ENCODE assay signal across 19 cellular contexts in genomic region chr5:64822329-64822728, GRCh38. TPM values are rescaled to one million over a fixed set of nuclear protein-coding genes. Genes with fewer than 3 reads are reported as not detected.
DNase-seq lines count a peak whose midpoint lies in the region; ATAC-seq and TF ChIP-seq lines count a peak whose summit lies in the region.
"Had no signal": no experiment of that assay in that cellular context is flagged by ENCODE, and none has a peak within 500 bp of the region (broad histone marks: within the 10 kb centered on the region; RNA-seq: fewer than 3 reads in every experiment).

No MANE protein-coding gene starts in this region.

- no peaks in the 10 kb centered on the region for H3K36me3 ChIP-seq in left lung
- H3K36me3 ChIP-seq in spleen, result no peaks in the 10 kb centered on the region

- H3K4me3 ChIP-seq in left lung (no peak overlapping the region), spleen (no peak overlapping the region)

- intact Hi-C loops in left lung (cut with DNase I) (no loop called here), spleen (cut with DNase I; ENCODE audit: low total_unique reads) (no loop called here)

- no peaks in the 10 kb centered on the region for H3K27me3 Mint-ChIP-seq in activated naive CD8-positive, alpha-beta T cell treated with anti-CD3 and anti-CD28 coated beads, Interleukin-2, amount 50 U/mL, for 24 hours
- H3K27me3 Mint-ChIP-seq in activated naive CD8-positive, alpha-beta T cell treated with anti-CD3 and anti-CD28 coated beads for 36 hours, result no peaks in the 10 kb centered on the region
- no peaks in the 10 kb centered on the region for H3K27me3 Mint-ChIP-seq in activated T-helper 17 cell treated with anti-CD3 and anti-CD28 coated beads, Interleukin-2, amount 50 U/mL, for 72 hours

- H3K9me3 ChIP-seq in left lung (no peaks in the 10 kb centered on the region), spleen (no peaks in the 10 kb centered on the region)

- no peak for DNase-seq in activated naive CD8-positive, alpha-beta T cell treated with anti-CD3 and anti-CD28 coated beads, Interleukin-2, amount 50 U/mL, for 24 hours
- DNase-seq in activated naive CD8-positive, alpha-beta T cell treated with anti-CD3 and anti-CD28 coated beads for 36 hours, result no peak
- DNase-seq in left lung (no peak), spleen (no peak)
- DNase-seq in stimulated activated CD4-positive, alpha-beta T cell treated with anti-CD3 and anti-CD28 coated beads, Interleukin-2, amount 100 ng/mL, for 48 hours, result no peak
- DNase-seq: 8988T, C1 segment of cervical spinal cord, DMS53, GDM1, Karpas-422, MV-4-11, NCI-H1694 treated with DMSO at 0.1 percent for 48 hours, NCI-H2081 treated with DMSO at 0.1 percent for 48 hours, NCI-H2171 treated with DMSO at 0.1 percent for 48 hours, NCI-H524 treated with DMSO at 0.1 percent for 48 hours, NCI-H82 had no signal

- TF ChIP-seq CTCF in left lung (IDR thresholded peaks at IDR 0.05) (no peak), spleen (IDR thresholded peaks at IDR 0.05 in 8 of 11, conservative IDR thresholded peaks at IDR 0.05 in 3 of 11) (no peak)

- ATAC-seq in activated naive CD8-positive, alpha-beta T cell treated with anti-CD3 and anti-CD28 coated beads, Interleukin-2, amount 50 U/mL, for 24 hours, result no peak
- ATAC-seq in activated T-helper 17 cell treated with anti-CD3 and anti-CD28 coated beads, Interleukin-2, amount 50 U/mL, for 72 hours (replicated peaks), result no peak
- ATAC-seq in left lung (no peak), HG03521 (IDR thresholded peaks at IDR 0.05; ENCODE audit: unreplicated experiment) (no peak), HG02588 (IDR thresholded peaks at IDR 0.05; ENCODE audit: unreplicated experiment) (no peak)

- H3K27ac ChIP-seq in left lung, result peak overlapping the region; percentile 7 to 33
- H3K27ac ChIP-seq in spleen, result peak overlapping the region in 7 of 8 donors; percentile 15 to 67 (median 57)

- peaks cover 15% of the 10 kb centered on the region for H3K4me1 Mint-ChIP-seq in activated naive CD8-positive, alpha-beta T cell treated with anti-CD3 and anti-CD28 coated beads, Interleukin-2, amount 50 U/mL, for 24 hours
- peaks cover 14% of the 10 kb centered on the region for H3K4me1 Mint-ChIP-seq in activated naive CD8-positive, alpha-beta T cell treated with anti-CD3 and anti-CD28 coated beads for 36 hours
- peaks cover 10% of the 10 kb centered on the region for H3K4me1 Mint-ChIP-seq in activated T-helper 17 cell treated with anti-CD3 and anti-CD28 coated beads, Interleukin-2, amount 50 U/mL, for 72 hours

- no peaks in the 10 kb centered on the region for H3K27me3 ChIP-seq in left lung
- no peaks in the 10 kb centered on the region for H3K27me3 ChIP-seq in spleen (replicated peaks in 1 of 7)

- TF ChIP-seq POLR2A in spleen (IDR thresholded peaks at IDR 0.05), result no peak

- no peaks in the 10 kb centered on the region for H3K9me3 Mint-ChIP-seq in activated naive CD8-positive, alpha-beta T cell treated with anti-CD3 and anti-CD28 coated beads, Interleukin-2, amount 50 U/mL, for 24 hours
- H3K9me3 Mint-ChIP-seq in activated naive CD8-positive, alpha-beta T cell treated with anti-CD3 and anti-CD28 coated beads for 36 hours, result no peaks in the 10 kb centered on the region
- H3K9me3 Mint-ChIP-seq in activated T-helper 17 cell treated with anti-CD3 and anti-CD28 coated beads, Interleukin-2, amount 50 U/mL, for 72 hours, result no peaks in the 10 kb centered on the region

- H3K27ac Mint-ChIP-seq in activated naive CD8-positive, alpha-beta T cell treated with anti-CD3 and anti-CD28 coated beads, Interleukin-2, amount 50 U/mL, for 24 hours, result peak overlapping the region; percentile 18
- H3K27ac Mint-ChIP-seq in activated naive CD8-positive, alpha-beta T cell treated with anti-CD3 and anti-CD28 coated beads for 36 hours, result no peak overlapping the region
- peak overlapping the region; percentile 6 for H3K27ac Mint-ChIP-seq in activated T-helper 17 cell treated with anti-CD3 and anti-CD28 coated beads, Interleukin-2, amount 50 U/mL, for 72 hours

- no peak overlapping the region for H3K4me3 Mint-ChIP-seq in activated naive CD8-positive, alpha-beta T cell treated with anti-CD3 and anti-CD28 coated beads, Interleukin-2, amount 50 U/mL, for 24 hours
- no peak overlapping the region for H3K4me3 Mint-ChIP-seq in activated naive CD8-positive, alpha-beta T cell treated with anti-CD3 and anti-CD28 coated beads for 36 hours
- no peak overlapping the region for H3K4me3 Mint-ChIP-seq in activated T-helper 17 cell treated with anti-CD3 and anti-CD28 coated beads, Interleukin-2, amount 50 U/mL, for 72 hours

- H3K36me3 Mint-ChIP-seq in activated naive CD8-positive, alpha-beta T cell treated with anti-CD3 and anti-CD28 coated beads, Interleukin-2, amount 50 U/mL, for 24 hours (ENCODE audit: low read depth), result peaks cover 17% of the 10 kb centered on the region
- H3K36me3 Mint-ChIP-seq in activated naive CD8-positive, alpha-beta T cell treated with anti-CD3 and anti-CD28 coated beads for 36 hours, result peaks cover 15% of the 10 kb centered on the region
- H3K36me3 Mint-ChIP-seq in activated T-helper 17 cell treated with anti-CD3 and anti-CD28 coated beads, Interleukin-2, amount 50 U/mL, for 72 hours (ENCODE audit: low read depth), result peaks cover 17% of the 10 kb centered on the region

- H3K4me1 ChIP-seq in left lung (peaks cover 0 to 10% of the 10 kb centered on the region in 2 donors), spleen (peaks cover 0 to 26% (median 21%) of the 10 kb centered on the region in 6 donors)

RNA-seq across cellular contexts. Expression of gene CWC27, which starts 53.6 kb away (rescaled TPM):
- 10 to 100 TPM; 33.6 to 39.7 TPM for total RNA-seq in activated naive CD8-positive, alpha-beta T cell treated with anti-CD3 and anti-CD28 coated beads for 36 hours
- total RNA-seq in activated T-helper 17 cell treated with anti-CD3 and anti-CD28 coated beads, Interleukin-2, amount 50 U/mL, for 72 hours, result 10 to 100 TPM; 26.7 to 32.5 TPM
- total RNA-seq in left lung (10 to 100 TPM; 14.3 to 16.4 TPM), spleen (10 to 100 TPM; 11.1 to 22.1 (median 16.5) TPM)
- 10 to 100 TPM; 11.8 to 17.9 (median 14.9) TPM for polyA plus RNA-seq in spleen

RNA-seq across cellular contexts. Expression of gene SREK1IP1, which starts 53.8 kb away (rescaled TPM):
- 10 to 100 TPM; 27.3 to 33.5 TPM for total RNA-seq in activated naive CD8-positive, alpha-beta T cell treated with anti-CD3 and anti-CD28 coated beads for 36 hours
- total RNA-seq in activated T-helper 17 cell treated with anti-CD3 and anti-CD28 coated beads, Interleukin-2, amount 50 U/mL, for 72 hours, result 10 to 100 TPM; 24.5 to 28.2 TPM
- 10 to 100 TPM; 17.1 to 18.2 TPM for total RNA-seq in left lung
- 10 to 100 TPM; 10.8 to 18.7 (median 16.4) TPM for total RNA-seq in spleen
- 10 to 100 TPM; 10.5 to 27.3 (median 17.0) TPM for polyA plus RNA-seq in spleen
